ENCODE assay signal across 21 cellular contexts in the genomic region with DNA sequence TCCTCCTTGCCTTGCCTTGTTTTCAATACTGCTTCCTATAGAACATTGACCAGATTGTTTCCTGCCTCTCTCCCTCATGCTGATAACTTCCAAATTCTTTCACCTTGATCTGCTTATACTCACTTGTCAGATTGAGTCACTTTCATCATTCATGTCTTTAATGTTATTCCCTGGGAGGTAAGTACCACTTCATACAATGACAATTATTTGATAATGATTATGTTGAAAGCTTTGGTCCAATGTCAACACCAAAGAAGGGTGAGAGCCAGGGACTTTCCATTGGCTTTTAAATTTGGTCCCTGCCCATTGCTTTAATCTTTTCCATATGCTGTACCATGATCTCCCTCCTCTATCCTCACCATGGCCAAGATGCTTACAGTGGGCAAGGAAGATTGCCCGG.
"Had no signal": no experiment of that assay in that cellular context is flagged by ENCODE, and none has a peak within 500 bp of the region (broad histone marks: within the 10 kb centered on the region; RNA-seq: fewer than 3 reads in every experiment).

No MANE protein-coding gene starts in this region.

- H3K27me3 Mint-ChIP-seq: activated CD8-positive, alpha-beta T cell treated with anti-CD3 and anti-CD28 coated beads for 36 hours; activated naive CD4-positive, alpha-beta T cell treated with anti-CD3 and anti-CD28 coated beads, Interleukin-2, amount 50 U/mL, for 24 hours; stimulated activated memory B cell treated with anti-CD40 and anti-IgM and Interleukin-4, amounts not matched to agents 10 μg/mL and 1 μg/mL and 100 μg/mL, for 72 hours; T-helper 17 cell had no signal

- H3K36me3 ChIP-seq: colonic mucosa had no signal

- H3K36me3 Mint-ChIP-seq: WTC11 had no signal

- H3K4me1 Mint-ChIP-seq: activated naive CD4-positive, alpha-beta T cell treated with anti-CD3 and anti-CD28 coated beads, Interleukin-2, amount 50 U/mL, for 24 hours had no signal

- H3K4me3 ChIP-seq: adrenal gland, colonic mucosa, heart right ventricle, lung, psoas muscle had no signal

- ATAC-seq: activated CD8-positive, alpha-beta T cell treated with anti-CD3 and anti-CD28 coated beads for 36 hours; esophagus mucosa; left cardiac atrium; psoas muscle; stimulated activated memory B cell treated with anti-CD40 and anti-IgM and Interleukin-4, amounts not matched to agents 10 μg/mL and 1 μg/mL and 100 μg/mL, for 72 hours; T-helper 17 cell; WTC11 had no signal

- H3K4me1 ChIP-seq: colonic mucosa had no signal

- H3K4me3 Mint-ChIP-seq: activated CD8-positive, alpha-beta T cell treated with anti-CD3 and anti-CD28 coated beads for 36 hours; activated naive CD4-positive, alpha-beta T cell treated with anti-CD3 and anti-CD28 coated beads, Interleukin-2, amount 50 U/mL, for 24 hours; mesothelial cell of epicardium; neural crest cell; stimulated activated memory B cell treated with anti-CD40 and anti-IgM and Interleukin-4, amounts not matched to agents 10 μg/mL and 1 μg/mL and 100 μg/mL, for 72 hours; T-helper 17 cell; WTC11 had no signal

- H3K27me3 ChIP-seq: adrenal gland, colonic mucosa had no signal

- DNase-seq: activated CD4-positive, alpha-beta T cell treated with anti-CD3 and anti-CD28 coated beads for 4 hours; activated CD8-positive, alpha-beta memory T cell treated with anti-CD3 and anti-CD28 coated beads, Interleukin-2, amount 50 U/mL, for 4 hours; activated CD8-positive, alpha-beta T cell treated with anti-CD3 and anti-CD28 coated beads for 36 hours; activated effector memory CD4-positive, alpha-beta T cell treated with anti-CD3 and anti-CD28 coated beads, Interleukin-2, amount 50 U/mL, for 16 hours; activated T-cell treated with anti-CD3 and anti-CD28 coated beads, Interleukin-2, amount 50 U/mL, for 48 hours; adrenal gland; colonic mucosa; heart right ventricle; left cardiac atrium; psoas muscle; stimulated activated CD4-positive, alpha-beta T cell treated with anti-CD3 and anti-CD28 coated beads, Interleukin-12 subunit alpha, Interleukin-12 subunit beta, amount 100 ng/mL, for 4 hours; stimulated activated CD4-positive, alpha-beta T cell treated with anti-CD3 and anti-CD28 coated beads, Interleukin-2, amount 100 ng/mL, for 24 hours; T-helper 17 cell; trophoblast cell had no signal

- H3K27ac ChIP-seq: adrenal gland, colonic mucosa, heart right ventricle, psoas muscle had no signal

- H3K27ac Mint-ChIP-seq: activated CD8-positive, alpha-beta T cell treated with anti-CD3 and anti-CD28 coated beads for 36 hours; activated naive CD4-positive, alpha-beta T cell treated with anti-CD3 and anti-CD28 coated beads, Interleukin-2, amount 50 U/mL, for 24 hours; mesothelial cell of epicardium; stimulated activated memory B cell treated with anti-CD40 and anti-IgM and Interleukin-4, amounts not matched to agents 10 μg/mL and 1 μg/mL and 100 μg/mL, for 72 hours; T-helper 17 cell; WTC11 had no signal

- H3K9me3 Mint-ChIP-seq: activated CD8-positive, alpha-beta T cell treated with anti-CD3 and anti-CD28 coated beads for 36 hours; activated naive CD4-positive, alpha-beta T cell treated with anti-CD3 and anti-CD28 coated beads, Interleukin-2, amount 50 U/mL, for 24 hours; mesothelial cell of epicardium; neural crest cell; stimulated activated memory B cell treated with anti-CD40 and anti-IgM and Interleukin-4, amounts not matched to agents 10 μg/mL and 1 μg/mL and 100 μg/mL, for 72 hours; WTC11 had no signal

- H3K9me3 ChIP-seq: adrenal gland, colonic mucosa, heart right ventricle, psoas muscle had no signal
